In genomic region chr5:116733995-116734716, GRCh38 we compare ENCODE assay signal across 20 cellular contexts.
DNase-seq lines count a peak whose midpoint lies in the region; ATAC-seq, FAIRE-seq and TF ChIP-seq lines count a peak whose summit lies in the region.
"Had no signal": no experiment of that assay in that cellular context is flagged by ENCODE, and none has a peak within 500 bp of the region (broad histone marks: within the 10 kb centered on the region; RNA-seq: fewer than 3 reads in every experiment).

No MANE protein-coding gene starts in this region.

- TF ChIP-seq POLR2A in H1 (IDR thresholded peaks at IDR 0.05; ENCODE audit: control extremely low read depth in 1 of 2, low read depth in 2 of 2, low read length in 2 of 2) = no peak

- intact Hi-C loops in Caco-2 (cut with micrococcal nuclease; ENCODE audit: unreplicated experiment) (loop anchor here (5.0 kb wide), 1 partner anchor 162 kb away; the partner anchor contains the start of gene SEMA6A), PC-3 (cut with micrococcal nuclease) (no loop called here)

- H3K9me3 Mint-ChIP-seq in Caco-2 (ENCODE audit: unreplicated experiment) = no peaks in the 10 kb centered on the region
- H3K9me3 Mint-ChIP-seq: activated CD4-positive, alpha-beta T cell treated with anti-CD3 and anti-CD28 coated beads, Interleukin-2, amount 10 ng/mL, durations not matched to agents 24 days and 14 days had no signal

- no peaks in the 10 kb centered on the region for H3K36me3 Mint-ChIP-seq in Caco-2 (ENCODE audit: insufficient read depth, unreplicated experiment)

- POLR2A ChIA-PET in HEK293 (lab: Yijun Ruan, JAX) = no interaction called here
- POLR2A ChIA-PET in H1 (lab: Charles Lee; ENCODE audit: partially characterized antibody) = no interaction called here
- POLR2A ChIA-PET in Caco-2 (lab: Charles Lee) = no interaction called here
- POLR2A ChIA-PET in PC-3 (lab: Charles Lee; ENCODE audit: unreplicated experiment) = no interaction called here

- H3K18ac ChIP-seq in H1 (ENCODE audit: extremely low read depth, low read length) = peak overlapping the region; percentile 52

- peak overlapping the region; percentile 50; the same call in 1 of the 2 replicates for H2BK5ac ChIP-seq in H1 (ENCODE audit: low read depth, low read length)

- H3K4me1 ChIP-seq in HEK293 (ENCODE audit: control insufficient read depth, insufficient read depth, low read length) (peaks cover 4% of the 10 kb centered on the region; the same call in 1 of the 2 replicates), H1 (replicated peaks in 1 of 4; ENCODE audit: control insufficient read depth in 3 of 4, insufficient read depth in 4 of 4, low read length in 3 of 4) (peaks cover 0 to 14% (median 5%) of the 10 kb centered on the region in 4 experiments; a peak in 3 of 7 replicates), muscle layer of colon (ENCODE audit: insufficient read depth, low read length) (peaks cover 52% of the 10 kb centered on the region), stomach smooth muscle (ENCODE audit: control insufficient read depth, insufficient read depth, low read length) (peaks cover 20% of the 10 kb centered on the region), Caco-2 (peaks cover 15% of the 10 kb centered on the region), PC-3 (ENCODE audit: insufficient read depth, low read length) (no peaks in the 10 kb centered on the region)
- H3K4me1 ChIP-seq: foreskin keratinocyte, right lobe of liver had no signal

- TF ChIP-seq EP300 in H1 (IDR thresholded peaks at IDR 0.05; ENCODE audit: borderline replicate concordance in 1 of 2, low read depth in 2 of 2, low read length in 2 of 2) = no peak

- H4K5ac ChIP-seq in H1 (ENCODE audit: insufficient read length, low read depth, low read length) = peak overlapping the region; percentile 21

- H3K27ac ChIP-seq in HEK293 (ENCODE audit: extremely low read depth, low read depth, low read length) = no peak overlapping the region; the same call in 1 of the 2 replicates
- H3K27ac ChIP-seq in H1 (ENCODE audit: low read depth, low read length) = no peak overlapping the region
- H3K27ac ChIP-seq in muscle layer of colon (ENCODE audit: low read depth, low read length) = peak overlapping the region; percentile 19
- H3K27ac ChIP-seq in stomach smooth muscle (ENCODE audit: low read length) = peak overlapping the region; percentile 41
- no peak overlapping the region for H3K27ac ChIP-seq in PC-3 (ENCODE audit: low read length)
- H3K27ac ChIP-seq: foreskin keratinocyte, GM23248, right lobe of liver had no signal

- H3K27ac Mint-ChIP-seq in Caco-2 (ENCODE audit: unreplicated experiment) = no peak overlapping the region
- H3K27ac Mint-ChIP-seq: activated CD4-positive, alpha-beta T cell treated with anti-CD3 and anti-CD28 coated beads, Interleukin-2, amount 10 ng/mL, durations not matched to agents 24 days and 14 days had no signal

- H2BK15ac ChIP-seq in H1 (ENCODE audit: low read length) = peak overlapping the region; percentile 84; the same call in 1 of the 2 replicates

- H4K8ac ChIP-seq in H1 (ENCODE audit: extremely low read depth, insufficient read depth, low read length) = no peak overlapping the region

- ATAC-seq in PC-3 = no peak
- ATAC-seq: foreskin keratinocyte, K562, right lobe of liver had no signal

- H2BK20ac ChIP-seq in H1 (ENCODE audit: low read length) = peak overlapping the region; percentile 75

- H3K9me2 ChIP-seq in PC-3 (replicated peaks; ENCODE audit: low read length) = no peaks in the 10 kb centered on the region

- H2AK5ac ChIP-seq in H1 (ENCODE audit: low read depth, low read length) = no peak overlapping the region; the same call in 1 of the 2 replicates

- DNase-seq in H1 (ENCODE audit: low read depth in 1 of 2, low spot score in 2 of 2) (peak in 1 of 2 experiments; percentile 48), Caco-2 (no peak), NCI-H146 treated with DMSO at 0.1 percent for 48 hours (lab: John Stamatoyannopoulos, UW; ENCODE audit: unreplicated experiment) (no peak), PC-3 (no peak), NCI-H345 (lab: John Stamatoyannopoulos, UW) (no peak)
- DNase-seq: activated CD4-positive, alpha-beta T cell treated with anti-CD3 and anti-CD28 coated beads, Interleukin-2, amount 10 ng/mL, durations not matched to agents 24 days and 14 days; activated naive CD4-positive, alpha-beta T cell; Calu3; cortex of kidney; foreskin keratinocyte; GM23248; NCI-H774; right lobe of liver; stimulated activated CD4-positive, alpha-beta T cell treated with anti-CD3 and anti-CD28 coated beads, Interleukin-1b, Interleukin-23, amount 100 ng/mL, for 48 hours had no signal

- no peaks in the 10 kb centered on the region for H4K20me1 ChIP-seq in H1 (replicated peaks in 1 of 2; ENCODE audit: control insufficient read depth in 1 of 2, insufficient read depth in 2 of 2, low read length in 2 of 2)
- H4K20me1 ChIP-seq in PC-3 (ENCODE audit: low read length) = no peaks in the 10 kb centered on the region

- no peak for TF ChIP-seq CTCF in HEK293 (tag by site-specific recombination; IDR thresholded peaks at IDR 0.05)
- no peak for TF ChIP-seq CTCF in H1 (IDR thresholded peaks at IDR 0.05; ENCODE audit: control extremely low read depth in 1 of 3, insufficient read depth in 1 of 3, low read depth in 1 of 3, low read length in 3 of 3)
- TF ChIP-seq CTCF in Caco-2 (IDR thresholded peaks at IDR 0.05; ENCODE audit: insufficient read depth in 1 of 2, low read depth in 1 of 2, low read length in 1 of 2, severe bottlenecking in 1 of 2, unreplicated experiment in 1 of 2) = no peak
- TF ChIP-seq CTCF in PC-3 (conservative IDR thresholded peaks at IDR 0.05; ENCODE audit: low read depth, low read length) = no peak

- H2AFZ ChIP-seq in H1 (ENCODE audit: low read length) (peak overlapping the region; percentile 89), PC-3 (ENCODE audit: low read length) (no peak overlapping the region)
- H2AFZ ChIP-seq: GM23248 had no signal

- no peaks in the 10 kb centered on the region for H3K27me3 Mint-ChIP-seq in Caco-2 (ENCODE audit: insufficient read depth, unreplicated experiment)
- H3K27me3 Mint-ChIP-seq: activated CD4-positive, alpha-beta T cell treated with anti-CD3 and anti-CD28 coated beads, Interleukin-2, amount 10 ng/mL, durations not matched to agents 24 days and 14 days had no signal

- TF ChIP-seq RAD21 in H1 (IDR thresholded peaks at IDR 0.05 in 1 of 2, conservative IDR thresholded peaks at IDR 0.05 in 1 of 2; ENCODE audit: low read depth in 2 of 2, low read length in 2 of 2) = no peak

- no peak overlapping the region for H3K9ac ChIP-seq in H1 (replicated peaks in 1 of 4; ENCODE audit: extremely low read depth in 1 of 4, low read depth in 3 of 4, low read length in 3 of 4)
- H3K9ac ChIP-seq in muscle layer of colon (ENCODE audit: low read length) = no peak overlapping the region
- no peak overlapping the region for H3K9ac ChIP-seq in stomach smooth muscle (ENCODE audit: low read length in 2 of 2)
- H3K9ac ChIP-seq in PC-3 (ENCODE audit: low read length) = no peak overlapping the region
- H3K9ac ChIP-seq: GM23248 had no signal

- H3K4me3 Mint-ChIP-seq in Caco-2 (ENCODE audit: unreplicated experiment) = no peak overlapping the region
- H3K4me3 Mint-ChIP-seq: activated CD4-positive, alpha-beta T cell treated with anti-CD3 and anti-CD28 coated beads, Interleukin-2, amount 10 ng/mL, durations not matched to agents 24 days and 14 days had no signal

- no peak overlapping the region for H3K56ac ChIP-seq in H1 (replicated peaks; ENCODE audit: insufficient read length, low read depth, low read length)

- H3K79me2 ChIP-seq in H1 (ENCODE audit: control insufficient read depth in 1 of 2, insufficient read depth in 2 of 2, low read length in 2 of 2) (no peaks in the 10 kb centered on the region), PC-3 (ENCODE audit: low read length) (no peaks in the 10 kb centered on the region)

- H3K14ac ChIP-seq in H1 (ENCODE audit: insufficient read length) = no peak overlapping the region

- no TSS peak for BruUV-seq in Caco-2 (replicated peaks; lab: Mats Ljungman, UMichigan)
- no TSS peak for BruUV-seq in PC-3 (replicated peaks; lab: Mats Ljungman, UMichigan)

- H2BK12ac ChIP-seq in H1 (ENCODE audit: low read depth, low read length) = peak overlapping the region; percentile 52; the same call in 1 of the 2 replicates

- H3K4me2 ChIP-seq in H1 (ENCODE audit: insufficient read depth in 1 of 2, low read depth in 2 of 2, low read length in 2 of 2) (peak overlapping the region; percentile 8 to 36; a peak in 1 of 4 replicates), PC-3 (ENCODE audit: low read length) (no peak overlapping the region)

- H3K4me1 Mint-ChIP-seq in Caco-2 (ENCODE audit: low read depth, unreplicated experiment) = peaks cover 8% of the 10 kb centered on the region
- H3K4me1 Mint-ChIP-seq: activated CD4-positive, alpha-beta T cell treated with anti-CD3 and anti-CD28 coated beads, Interleukin-2, amount 10 ng/mL, durations not matched to agents 24 days and 14 days had no signal

- peak overlapping the region; percentile 3 for H4K91ac ChIP-seq in H1 (replicated peaks; ENCODE audit: insufficient read length, low read length)

- peak overlapping the region; percentile 33 for H3K4ac ChIP-seq in H1 (replicated peaks; ENCODE audit: insufficient read length, low read depth, low read length)

- H3K36me3 ChIP-seq in HEK293 (ENCODE audit: control insufficient read depth in 2 of 2, insufficient read depth in 1 of 2, low read length in 2 of 2) = no peaks in the 10 kb centered on the region
- no peaks in the 10 kb centered on the region for H3K36me3 ChIP-seq in H1 (ENCODE audit: control insufficient read depth in 2 of 4, insufficient read depth in 4 of 4, low read length in 3 of 4)
- H3K36me3 ChIP-seq in muscle layer of colon (ENCODE audit: insufficient read depth, low read length) = no peaks in the 10 kb centered on the region
- no peaks in the 10 kb centered on the region for H3K36me3 ChIP-seq in stomach smooth muscle (ENCODE audit: control insufficient read depth in 2 of 2, insufficient read depth in 2 of 2, low read length in 2 of 2)
- H3K36me3 ChIP-seq in Caco-2 (ENCODE audit: control insufficient read depth, insufficient read depth, low read length) = no peaks in the 10 kb centered on the region
- H3K36me3 ChIP-seq in PC-3 (ENCODE audit: low read depth, low read length) = no peaks in the 10 kb centered on the region
- H3K36me3 ChIP-seq: right lobe of liver had no signal

- WGBS in H1 (ENCODE audit: extremely low coverage in 1 of 2, insufficient coverage in 1 of 2, insufficient read length in 1 of 2, insufficient replicate concordance in 2 of 2, low coverage in 1 of 2, low lambda C conversion rate in 2 of 2, missing lambda C conversion rate in 1 of 2), 2 experiments = 60% methylated on average over 10 of the region's 10 CpGs; no CpG with 5 or more reads in 1 of the 2 experiments

- H3K4me3 ChIP-seq in HEK293 (ENCODE audit: low read depth, low read length) = no peak overlapping the region
- no peak overlapping the region for H3K4me3 ChIP-seq in H1 (ENCODE audit: extremely low read depth in 1 of 4, insufficient read depth in 2 of 4, low read depth in 3 of 4, low read length in 4 of 4)
- H3K4me3 ChIP-seq in muscle layer of colon (ENCODE audit: low read depth in 1 of 2, low read length in 2 of 2) = no peak overlapping the region
- H3K4me3 ChIP-seq in stomach smooth muscle (ENCODE audit: low read length in 2 of 2) = peak overlapping the region in 1 of 2 donors; percentile 22
- H3K4me3 ChIP-seq in Caco-2 (ENCODE audit: low read depth, low read length) = no peak overlapping the region
- H3K4me3 ChIP-seq in PC-3 (ENCODE audit: low read length) = no peak overlapping the region
- H3K4me3 ChIP-seq: GM23248, K562, lung, right lobe of liver had no signal

- no peaks in the 10 kb centered on the region for H3K79me1 ChIP-seq in H1 (ENCODE audit: low read depth, low read length)

- H3K27me3 ChIP-seq in H1 (replicated peaks in 1 of 4; ENCODE audit: control insufficient read depth in 3 of 4, extremely low read depth in 1 of 4, insufficient read depth in 3 of 4, low read length in 3 of 4) (peaks cover 0 to 2% (median 0%) of the 10 kb centered on the region in 4 experiments; a peak in 1 of 7 replicates), muscle layer of colon (ENCODE audit: control insufficient read depth in 1 of 2, insufficient read depth in 2 of 2, low read length in 2 of 2) (no peaks in the 10 kb centered on the region), stomach smooth muscle (ENCODE audit: control insufficient read depth in 1 of 2, insufficient read depth in 2 of 2, low read length in 2 of 2) (no peaks in the 10 kb centered on the region), Caco-2 (replicated peaks; ENCODE audit: control insufficient read depth, insufficient read depth, low read length) (no peaks in the 10 kb centered on the region), PC-3 (ENCODE audit: low read length) (0 out of 2 replicates have a peak, but pooled peaks cover 1% of the 10 kb centered on the region)
- H3K27me3 ChIP-seq: right lobe of liver had no signal

- CTCF ChIA-PET in HEK293 (lab: Yijun Ruan, JAX) (no interaction called here), H1 (lab: Charles Lee; ENCODE audit: partially characterized antibody) (interaction anchor here (1.4 kb wide), 1 partner anchor 156 kb away, joined by 4 read pairs; no protein-coding TSS in a partner anchor), Caco-2 (lab: Charles Lee) (no interaction called here), PC-3 (lab: Charles Lee) (no interaction called here)

- H3K23me2 ChIP-seq in H1 (ENCODE audit: low read depth, low read length) = no peaks in the 10 kb centered on the region; the same call in 1 of the 2 replicates

- no peak overlapping the region for H3K23ac ChIP-seq in H1 (ENCODE audit: insufficient read length)

- peak; percentile 52 for FAIRE-seq in H1 (lab: Jason Lieb, UNC)
- FAIRE-seq: K562, RCC 7860 had no signal

- H3K9me3 ChIP-seq in HEK293 (ENCODE audit: control insufficient read depth, insufficient read depth, low read depth, low read length) (no peaks in the 10 kb centered on the region), H1 (ENCODE audit: insufficient read depth in 2 of 2, low read depth in 1 of 2, low read length in 1 of 2) (no peaks in the 10 kb centered on the region), muscle layer of colon (ENCODE audit: low read length) (no peaks in the 10 kb centered on the region), stomach smooth muscle (ENCODE audit: control insufficient read depth in 2 of 2, low read length in 2 of 2) (no peaks in the 10 kb centered on the region), Caco-2 (no peaks in the 10 kb centered on the region), PC-3 (ENCODE audit: low read length) (no peaks in the 10 kb centered on the region)
- H3K9me3 ChIP-seq: right lobe of liver had no signal

- peak overlapping the region; percentile 29 for H2BK120ac ChIP-seq in H1 (replicated peaks; ENCODE audit: low read depth, low read length)

- H3F3A ChIP-seq in PC-3 (ENCODE audit: low read length, unreplicated experiment) = no peaks in the 10 kb centered on the region

Comparison
In these comparisons a context has a peak if more than half of its experiments do, and no peak if none do; other contexts are left out.
1. H3K27ac ChIP-seq: peak in muscle layer of colon (single experiment) and stomach smooth muscle (single experiment); none in HEK293 (single experiment), H1 (single experiment) and PC-3 (single experiment).